In the genomic region with DNA sequence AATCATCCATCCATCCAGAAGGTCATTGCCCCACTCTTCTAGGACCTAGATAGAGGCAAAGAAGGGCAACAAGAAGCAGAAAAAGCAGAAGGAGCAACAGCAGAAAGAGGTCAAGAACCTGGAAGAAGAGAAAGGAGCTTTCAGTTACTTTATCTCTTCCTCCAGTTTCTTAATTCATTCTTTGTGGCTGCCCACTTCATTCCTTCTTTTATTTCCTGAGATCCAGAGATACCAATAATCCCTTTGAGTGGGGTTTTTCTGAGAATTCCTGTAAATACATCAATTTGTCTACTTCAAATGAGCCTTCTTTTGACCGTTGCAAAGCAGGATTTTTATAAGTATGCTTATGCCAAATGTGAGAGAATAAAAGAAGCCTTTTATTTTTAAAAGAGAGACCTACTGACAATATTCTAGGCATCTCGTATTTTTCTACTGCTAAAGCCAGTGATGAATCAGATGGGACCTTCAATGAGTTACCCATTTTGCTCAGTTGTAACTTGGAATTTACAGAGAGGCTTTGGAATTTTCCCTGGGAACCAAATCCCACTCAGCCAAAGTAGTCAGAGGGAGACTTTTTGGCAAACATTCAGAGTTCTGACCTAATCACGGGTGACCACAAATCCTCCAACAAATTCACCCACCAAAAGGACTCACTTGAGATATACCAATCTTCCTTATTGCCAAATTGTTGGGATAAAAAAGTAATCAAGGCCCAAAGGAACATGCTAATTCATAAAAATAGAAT, we compare ENCODE assay signal across 14 cellular contexts. TPM values are rescaled to one million over a fixed set of nuclear protein-coding genes. Genes with fewer than 3 reads are reported as not detected.
A peak's percentile ranks its signal among the peaks of the same experiment; 100 is the strongest.
DNase-seq lines count a peak whose midpoint lies in the region; ATAC-seq lines count a peak whose summit lies in the region.
"Had no signal": no experiment of that assay in that cellular context is flagged by ENCODE, and none has a peak within 500 bp of the region (broad histone marks: within the 10 kb centered on the region; RNA-seq: fewer than 3 reads in every experiment).

No MANE protein-coding gene starts in this region.

- peaks cover 30% of the 10 kb centered on the region for H3K79me2 ChIP-seq in GM23248 (ENCODE audit: insufficient read depth)

- peaks cover 29% of the 10 kb centered on the region; the same call in 1 of the 2 replicates for H3F3A ChIP-seq in GM23248 (ENCODE audit: insufficient read depth)

- DNase-seq in A172 (ENCODE audit: low spot score) (peak; percentile 26), GM23248 (peak; percentile 83), glomerular endothelial cell (ENCODE audit: extremely low read depth, low read depth, low spot score) (peak; percentile 12), NCI-H2029 (lab: John Stamatoyannopoulos, UW) (no peak), mesenteric fat pad (ENCODE audit: low spot score) (no peak)
- no peak for DNase-seq in activated T-helper 2 cell treated with anti-CD3 and anti-CD28 coated beads, Interferon-gamma antibody, Interleukin-2, Interleukin-4, amounts not matched to agents 10 μg/mL and 5 μg/mL and 100 μg/mL, durations not matched to agents 14 hours and 24 hours and 36 hours (ENCODE audit: low spot score)
- DNase-seq in activated CD4-positive, CD25-positive, alpha-beta regulatory T cell (lab: John Stamatoyannopoulos, UW): no peak
- DNase-seq: activated T-cell treated with anti-CD3 and anti-CD28 coated beads, Interleukin-2, amount 50 U/mL, for 4 hours; naive B cell; NCI-H1092; spleen; T1000 had no signal

- H3K27me3 ChIP-seq in GM23248 (replicated peaks; ENCODE audit: insufficient read depth): no peaks in the 10 kb centered on the region
- H3K27me3 ChIP-seq: spleen had no signal

- peaks cover 13% of the 10 kb centered on the region for H3K27me3 Mint-ChIP-seq in activated T-helper 2 cell treated with anti-CD3 and anti-CD28 coated beads, Interferon-gamma antibody, Interleukin-2, Interleukin-4, amounts not matched to agents 10 μg/mL and 5 μg/mL and 100 μg/mL, durations not matched to agents 14 hours and 24 hours and 36 hours (ENCODE audit: low read depth)
- H3K27me3 Mint-ChIP-seq: dendritic cell treated with granulocyte-macrophage colony-stimulating factor and Interleukin-4, amounts not matched to agents 40 ng/mL and 50 ng/mL, for 4 days had no signal

- intact Hi-C loops in activated T-helper 2 cell treated with anti-CD3 and anti-CD28 coated beads, Interferon-gamma antibody, Interleukin-2, Interleukin-4, amounts not matched to agents 10 μg/mL and 5 μg/mL and 100 μg/mL, durations not matched to agents 14 hours and 24 hours and 36 hours (cut with micrococcal nuclease): loop anchor here (5.0 kb wide), 1 partner anchor 201 kb away; no protein-coding TSS in a partner anchor

- peak overlapping the region; percentile 19 for H3K27ac Mint-ChIP-seq in activated T-helper 2 cell treated with anti-CD3 and anti-CD28 coated beads, Interferon-gamma antibody, Interleukin-2, Interleukin-4, amounts not matched to agents 10 μg/mL and 5 μg/mL and 100 μg/mL, durations not matched to agents 14 hours and 24 hours and 36 hours
- H3K27ac Mint-ChIP-seq: dendritic cell treated with granulocyte-macrophage colony-stimulating factor and Interleukin-4, amounts not matched to agents 40 ng/mL and 50 ng/mL, for 4 days had no signal

- H4K20me1 ChIP-seq in GM23248 (ENCODE audit: insufficient read depth): no peaks in the 10 kb centered on the region

- H3K4me1 Mint-ChIP-seq in activated T-helper 2 cell treated with anti-CD3 and anti-CD28 coated beads, Interferon-gamma antibody, Interleukin-2, Interleukin-4, amounts not matched to agents 10 μg/mL and 5 μg/mL and 100 μg/mL, durations not matched to agents 14 hours and 24 hours and 36 hours (ENCODE audit: low read depth): peaks cover 19% of the 10 kb centered on the region
- H3K4me1 Mint-ChIP-seq: naive B cell had no signal

- peaks cover 10% of the 10 kb centered on the region for H3K36me3 Mint-ChIP-seq in activated T-helper 2 cell treated with anti-CD3 and anti-CD28 coated beads, Interferon-gamma antibody, Interleukin-2, Interleukin-4, amounts not matched to agents 10 μg/mL and 5 μg/mL and 100 μg/mL, durations not matched to agents 14 hours and 24 hours and 36 hours (ENCODE audit: low read depth)
- H3K36me3 Mint-ChIP-seq: naive B cell had no signal

- H3K4me2 ChIP-seq in GM23248 (ENCODE audit: unreplicated experiment): peak overlapping the region; percentile 41

- H3K4me3 ChIP-seq in GM23248: no peak overlapping the region
- H3K4me3 ChIP-seq: spleen had no signal

- peaks cover 28% of the 10 kb centered on the region for H3K4me1 ChIP-seq in GM23248 (ENCODE audit: insufficient read depth)

- H3K9me3 Mint-ChIP-seq in activated T-helper 2 cell treated with anti-CD3 and anti-CD28 coated beads, Interferon-gamma antibody, Interleukin-2, Interleukin-4, amounts not matched to agents 10 μg/mL and 5 μg/mL and 100 μg/mL, durations not matched to agents 14 hours and 24 hours and 36 hours: no peaks in the 10 kb centered on the region
- H3K9me3 Mint-ChIP-seq: activated T-cell treated with anti-CD3 and anti-CD28 coated beads, Interleukin-2, amount 50 U/mL, for 4 hours; dendritic cell treated with granulocyte-macrophage colony-stimulating factor and Interleukin-4, amounts not matched to agents 40 ng/mL and 50 ng/mL, for 4 days; naive B cell had no signal

- ATAC-seq in HG03571 (IDR thresholded peaks at IDR 0.05; ENCODE audit: unreplicated experiment): no peak

- H3K9me2 ChIP-seq in GM23248 (ENCODE audit: insufficient read depth): no peaks in the 10 kb centered on the region

- H3K9me3 ChIP-seq in GM23248 (ENCODE audit: low read depth): no peaks in the 10 kb centered on the region
- H3K9me3 ChIP-seq: spleen had no signal

- WGBS in GM23248 (ENCODE audit: low coverage in 1 of 2, low lambda C conversion rate in 2 of 2, missing lambda C conversion rate in 2 of 2), 2 experiments: 37% methylated on average over 3 of the region's 3 CpGs

- peak overlapping the region; percentile 56 for H3K27ac ChIP-seq in GM23248
- H3K27ac ChIP-seq: spleen had no signal

- no peaks in the 10 kb centered on the region for H3K36me3 ChIP-seq in GM23248 (ENCODE audit: low read depth)
- H3K36me3 ChIP-seq: spleen had no signal

- in situ Hi-C loops in GM23248 (cut with MboI): no loop called here

- H2AFZ ChIP-seq in GM23248: no peak overlapping the region

- H3K4me3 Mint-ChIP-seq in activated T-helper 2 cell treated with anti-CD3 and anti-CD28 coated beads, Interferon-gamma antibody, Interleukin-2, Interleukin-4, amounts not matched to agents 10 μg/mL and 5 μg/mL and 100 μg/mL, durations not matched to agents 14 hours and 24 hours and 36 hours (ENCODE audit: low read depth): no peak overlapping the region
- H3K4me3 Mint-ChIP-seq: activated T-cell treated with anti-CD3 and anti-CD28 coated beads, Interleukin-2, amount 50 U/mL, for 4 hours; dendritic cell treated with granulocyte-macrophage colony-stimulating factor and Interleukin-4, amounts not matched to agents 40 ng/mL and 50 ng/mL, for 4 days; naive B cell had no signal

- no peak overlapping the region for H3K9ac ChIP-seq in GM23248

RNA-seq across cellular contexts. Expression of gene ZC3H12C, which starts 54.9 kb away (rescaled TPM):
- total RNA-seq in A172 (2014; rRNA removed; shearing (Covaris generic)): 3.7 and 5.2 TPM in 2 replicates
- total RNA-seq in GM23248 (2014; rRNA removed; shearing (Covaris generic)): 5.1 and 5.3 TPM in 2 replicates
- polyA plus RNA-seq in GM23248 (2016; fragmentation: Nextera tagmentation; extraction: Ambion mirVana): 1.4 and 1.5 TPM in 2 replicates
- 16.7 and 17.5 TPM in 2 replicates for total RNA-seq in activated T-helper 2 cell treated with anti-CD3 and anti-CD28 coated beads, Interferon-gamma antibody, Interleukin-2, Interleukin-4, amounts not matched to agents 10 μg/mL and 5 μg/mL and 100 μg/mL, durations not matched to agents 14 hours and 24 hours and 36 hours
- total RNA-seq in glomerular endothelial cell (13.5 and 16.8 TPM in 2 replicates), mesenteric fat pad (14.9 TPM)

Comparison
In these comparisons a context has a peak if more than half of its experiments do, and no peak if none do; other contexts are left out.
1. DNase-seq: peak in A172 (single experiment), GM23248 (single experiment) and glomerular endothelial cell (single experiment); none in activated T-helper 2 cell treated with anti-CD3 and anti-CD28 coated beads, Interferon-gamma antibody, Interleukin-2, Interleukin-4, amounts not matched to agents 10 μg/mL and 5 μg/mL and 100 μg/mL, durations not matched to agents 14 hours and 24 hours and 36 hours (single experiment), NCI-H2029 (single experiment), activated CD4-positive, CD25-positive, alpha-beta regulatory T cell (0 of 4) and mesenteric fat pad (single experiment).